ENCODE assay signal across 11 cellular contexts in the genomic region with DNA sequence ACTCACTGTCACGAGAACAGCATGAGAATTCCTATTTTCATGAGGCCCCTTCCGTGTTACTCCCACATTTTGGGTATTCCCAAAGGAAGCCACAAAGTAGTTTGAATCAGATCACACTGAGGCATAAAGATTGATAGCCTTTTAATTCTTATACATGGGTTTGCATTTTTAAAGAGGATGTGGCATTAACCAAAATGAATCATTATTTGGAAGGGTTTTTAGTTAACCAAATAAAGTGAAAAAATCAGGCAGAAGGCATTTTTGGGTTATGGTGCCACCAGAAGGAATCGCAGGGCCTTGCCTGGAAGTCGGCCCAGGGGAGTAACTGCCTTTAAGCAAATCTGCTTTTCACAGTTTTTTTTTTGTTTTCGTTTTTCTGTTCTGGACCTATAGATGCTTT. TPM values are rescaled to one million over a fixed set of nuclear protein-coding genes. Genes with fewer than 3 reads are reported as not detected.
A peak's percentile ranks its signal among the peaks of the same experiment; 100 is the strongest.
DNase-seq lines count a peak whose midpoint lies in the region; ATAC-seq, FAIRE-seq and TF ChIP-seq lines count a peak whose summit lies in the region.
"Had no signal": no experiment of that assay in that cellular context is flagged by ENCODE, and none has a peak within 500 bp of the region (broad histone marks: within the 10 kb centered on the region; RNA-seq: fewer than 3 reads in every experiment).

No MANE protein-coding gene starts in this region.

- no peaks in the 10 kb centered on the region; the same call in none of the 2 replicates for H3K9me3 ChIP-seq in AG04450 (ENCODE audit: control insufficient read depth, insufficient read depth, low read length)
- H3K9me3 ChIP-seq in astrocyte (ENCODE audit: insufficient read depth, low read depth, low read length) = no peaks in the 10 kb centered on the region
- H3K9me3 ChIP-seq: adrenal gland had no signal

- no peaks in the 10 kb centered on the region for H3K27me3 ChIP-seq in AG04450 (ENCODE audit: control insufficient read depth, insufficient read depth, low read length)
- no peaks in the 10 kb centered on the region for H3K27me3 ChIP-seq in astrocyte (ENCODE audit: insufficient read depth, low read length)
- H3K27me3 ChIP-seq: adrenal gland had no signal

- FAIRE-seq in astrocyte (lab: Jason Lieb, UNC) = peak; percentile 58

- no peaks in the 10 kb centered on the region for H3K9me3 Mint-ChIP-seq in astrocyte (ENCODE audit: unreplicated experiment)

- no peaks in the 10 kb centered on the region for H3K27me3 Mint-ChIP-seq in astrocyte (ENCODE audit: low read depth, unreplicated experiment)

- ATAC-seq in GM18867 (IDR thresholded peaks at IDR 0.05; ENCODE audit: unreplicated experiment) = no peak
- ATAC-seq: activated CD4-positive, CD25-positive, alpha-beta regulatory T cell treated with anti-CD3 and anti-CD28 coated beads, Interleukin-2, amount 50 U/mL, for 24 hours had no signal

- CTCF ChIA-PET in AG04450 (lab: Charles Lee) = no interaction called here

- H3K4me3 ChIP-seq in AG04450 (ENCODE audit: low read depth, low read length) (no peak overlapping the region), astrocyte (ENCODE audit: insufficient read depth, low read depth, low read length) (no peak overlapping the region)

- no peak overlapping the region for H2AFZ ChIP-seq in astrocyte (ENCODE audit: low read depth, low read length)

- peaks cover 37% of the 10 kb centered on the region for H3K4me1 Mint-ChIP-seq in astrocyte (ENCODE audit: low read depth, unreplicated experiment)

- H3K27ac Mint-ChIP-seq in astrocyte (ENCODE audit: unreplicated experiment) = peak overlapping the region; percentile 87

- DNase-seq in AG04450 (ENCODE audit: low read depth, low spot score) (no peak), HCEC 1CT (peak; percentile 79), astrocyte (ENCODE audit: low read depth) (peak; percentile 83), medulla oblongata (ENCODE audit: extremely low spot score) (peak; percentile 5), NCI-H1092 treated with DMSO at 0.1 percent for 48 hours (lab: John Stamatoyannopoulos, UW) (no peak), NCI-H1694 treated with DMSO at 0.1 percent for 48 hours (lab: John Stamatoyannopoulos, UW) (no peak)
- no peak for DNase-seq in stimulated activated naive CD4-positive, alpha-beta T cell (lab: John Stamatoyannopoulos, UW)
- DNase-seq: adrenal gland, KG1 had no signal

- peak overlapping the region; percentile 75 for H3K4me2 ChIP-seq in astrocyte (ENCODE audit: low read length)

- POLR2A ChIA-PET in AG04450 (lab: Yijun Ruan, JAX) = no interaction called here

- H3K4me1 ChIP-seq in astrocyte (ENCODE audit: insufficient read depth, low read length) = peaks cover 32% of the 10 kb centered on the region

- H4K20me1 ChIP-seq in astrocyte (ENCODE audit: insufficient read depth, low read length) = peaks cover 34% of the 10 kb centered on the region

- H3K4me3 Mint-ChIP-seq in astrocyte (ENCODE audit: unreplicated experiment) = peak overlapping the region; percentile 62

- H3K36me3 ChIP-seq in astrocyte (ENCODE audit: insufficient read depth, low read length) = no peaks in the 10 kb centered on the region
- H3K36me3 ChIP-seq: adrenal gland had no signal

- H3K27ac ChIP-seq in AG04450 (ENCODE audit: low read depth, low read length) (peak overlapping the region; percentile 72), astrocyte (ENCODE audit: low read depth, low read length) (peak overlapping the region; percentile 76)

- H3K9ac ChIP-seq in astrocyte (ENCODE audit: low read length) = peak overlapping the region; percentile 67

- peak; percentile 34; the same call in 1 of the 2 replicates for TF ChIP-seq CTCF in AG04450 (IDR thresholded peaks at IDR 0.05; ENCODE audit: low read depth, low read length)
- no peak for TF ChIP-seq CTCF in astrocyte (IDR thresholded peaks at IDR 0.05; ENCODE audit: insufficient read depth, low read depth, low read length)

- peaks cover 53% of the 10 kb centered on the region for H3K79me2 ChIP-seq in astrocyte (ENCODE audit: insufficient read depth, low read length)

- H3K36me3 Mint-ChIP-seq in astrocyte (ENCODE audit: low read depth, unreplicated experiment) = peaks cover 19% of the 10 kb centered on the region

RNA-seq across cellular contexts. Expression of gene HSD17B12, which starts 55.4 kb away (rescaled TPM):
- polyA plus RNA-seq in AG04450 (2011; rRNA removed) = 59.3 and 60.8 TPM in 2 replicates
- 34.4 and 36.4 TPM in 2 replicates for polyA minus RNA-seq in AG04450 (2011; rRNA and poly(A)+ RNA removed)
- total RNA-seq in astrocyte = 127 and 132 TPM in 2 replicates

Comparison
In these comparisons a context has a peak if more than half of its experiments do, and no peak if none do; other contexts are left out.
1. DNase-seq: peak in HCEC 1CT (single experiment), astrocyte (single experiment) and medulla oblongata (single experiment); none in AG04450 (single experiment), NCI-H1092 treated with DMSO at 0.1 percent for 48 hours (single experiment), stimulated activated naive CD4-positive, alpha-beta T cell (0 of 6) and NCI-H1694 treated with DMSO at 0.1 percent for 48 hours (single experiment).